In the genomic region with DNA sequence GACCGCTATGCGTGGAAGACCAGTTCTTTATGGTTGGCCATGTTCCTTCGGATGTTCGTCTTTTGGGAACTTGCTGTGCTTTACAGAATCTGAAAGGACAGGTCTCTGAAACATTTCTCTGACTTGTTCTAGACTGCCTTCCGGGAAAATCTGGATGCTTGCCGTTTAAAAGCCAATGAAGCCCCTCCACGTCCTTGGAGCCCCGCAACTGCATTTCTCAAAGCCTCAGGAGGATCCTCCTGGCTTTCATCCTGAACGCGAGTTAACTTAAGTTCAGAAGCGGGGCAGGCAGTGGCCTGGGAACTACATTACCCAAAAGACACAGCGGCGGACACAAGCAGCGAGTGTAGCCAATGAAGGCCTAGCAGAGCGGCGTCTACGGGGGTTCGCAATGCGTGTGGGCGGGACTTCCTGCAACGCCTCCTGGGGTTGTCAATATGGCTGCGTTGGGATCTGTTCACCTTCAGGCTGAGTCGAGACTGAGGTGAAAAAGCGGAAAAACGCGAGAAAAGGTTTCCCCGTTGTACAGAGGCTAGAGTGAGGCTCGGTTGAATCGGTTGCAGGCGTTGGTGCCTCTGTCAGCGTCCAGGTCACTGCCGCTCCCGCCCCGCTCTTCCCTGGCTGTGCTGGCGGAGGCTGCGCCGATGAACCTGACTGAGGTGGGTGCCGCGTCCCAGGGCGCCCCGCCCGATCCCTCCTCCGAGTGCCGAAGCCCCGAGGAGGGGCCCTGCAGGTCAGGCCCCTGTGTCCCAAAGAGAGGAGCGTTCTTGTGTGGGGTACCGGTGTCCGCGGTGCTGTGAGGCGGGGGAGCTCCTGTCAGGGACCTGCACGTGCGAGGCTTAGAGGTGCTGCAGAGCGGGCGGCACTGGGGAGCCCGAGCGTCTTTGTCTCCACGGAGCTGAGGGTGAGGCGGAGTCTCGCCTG, we compare ENCODE assay signal across 8 cellular contexts. TPM values are rescaled to one million over a fixed set of nuclear protein-coding genes. Genes with fewer than 3 reads are reported as not detected.
DNase-seq lines count a peak whose midpoint lies in the region; ATAC-seq and TF ChIP-seq lines count a peak whose summit lies in the region.

A gene (plus strand): TSS at position 414 of the 924 bp plus-strand sequence. CDS start 2,455 bp downstream, outside the sequence.

- TF ChIP-seq POLR2A in Peyer's patch (IDR thresholded peaks at IDR 0.05): no peak
- peak in 1 of 4 donors; percentile 14 for TF ChIP-seq POLR2A in esophagus squamous epithelium (IDR thresholded peaks at IDR 0.05)

- H3K4me1 ChIP-seq in Peyer's patch (peaks cover 0 to 10% (median 2%) of the 10 kb centered on the region in 4 donors), esophagus squamous epithelium (peaks cover 8 to 23% (median 10%) of the 10 kb centered on the region in 3 donors)

- H3K27ac ChIP-seq in KOPT-K1 (ENCODE audit: low read depth, low read length, poor library complexity, severe bottlenecking) (peak within 1 kb of the TSS; percentile 51), Peyer's patch (peak within 1 kb of the TSS; percentile 46 to 77 (median 55)), esophagus squamous epithelium (peak within 1 kb of the TSS; percentile 60 to 81 (median 74))

- H3K27me3 ChIP-seq in Peyer's patch (no peaks in the 10 kb centered on the region), esophagus squamous epithelium (no peaks in the 10 kb centered on the region)

- H3K4me3 ChIP-seq in Peyer's patch (peak within 1 kb of the TSS; percentile 81 to 96 (median 88)), esophagus squamous epithelium (peak within 1 kb of the TSS; percentile 60 to 88 (median 74))

- H3K36me3 ChIP-seq in KOPT-K1 (ENCODE audit: insufficient read depth, low read length) (peaks cover 20% of the 10 kb centered on the region), Peyer's patch (peaks cover 0 to 35% (median 0%) of the 10 kb centered on the region in 3 donors), esophagus squamous epithelium (peaks cover 6 to 37% (median 9%) of the 10 kb centered on the region in 3 donors)

- H3K9me3 ChIP-seq in KOPT-K1 (ENCODE audit: insufficient read depth, low read length, poor library complexity, severe bottlenecking) (no peaks in the 10 kb centered on the region), Peyer's patch (no peaks in the 10 kb centered on the region), esophagus squamous epithelium (peaks cover 0 to 15% (median 5%) of the 10 kb centered on the region in 3 donors)

- intact Hi-C loops in esophagus squamous epithelium (cut with DNase I): no loop called here

- peak; percentile 97 for ATAC-seq in GM21786 (IDR thresholded peaks at IDR 0.05; ENCODE audit: unreplicated experiment)

- TF ChIP-seq CTCF in Peyer's patch (IDR thresholded peaks at IDR 0.05) (no peak), esophagus squamous epithelium (IDR thresholded peaks at IDR 0.05) (no peak)

- 3 to 5% methylated on average over 17 to 24 of the region's 59 CpGs for WGBS in esophagus squamous epithelium, 2 donors

- peak; percentile 86 for DNase-seq in DMS79 treated with DMSO at 0.1 percent for 48 hours (lab: John Stamatoyannopoulos, UW)
- peak; percentile 94 to 98 (median 95) for DNase-seq in Peyer's patch
- DNase-seq in activated T-cell treated with anti-CD3 and anti-CD28 coated beads, Interleukin-2, amount 50 U/mL, for 48 hours: peak; percentile 87 to 91
- DNase-seq in esophagus squamous epithelium (lab: John Stamatoyannopoulos, UW): peak; percentile 72
- DNase-seq in myocyte (ENCODE audit: low read depth): peak; percentile 95
- DNase-seq in stimulated activated CD8-positive, alpha-beta memory T cell treated with anti-CD3 and anti-CD28 coated beads, Interleukin-7, amount 100 ng/mL, for 4 hours (ENCODE audit: low read depth in 2 of 2): peak; percentile 90 to 91

RNA-seq across cellular contexts. Expression of the gene that starts here (rescaled TPM):
- 10 to 100 TPM in 3 of 4 donors, 1 to 10 TPM in 1; 7.9 to 21.5 (median 14.6) TPM for total RNA-seq in Peyer's patch
- 10 to 100 TPM in 1 of 4 donors, 1 to 10 TPM in 3; 4.4 to 12.6 (median 6.2) TPM for total RNA-seq in esophagus squamous epithelium
- 5.2 and 9.8 TPM in 2 replicates for total RNA-seq in myocyte
- polyA plus RNA-seq in myocyte (2012): 3.3 TPM

Comparison
In these comparisons a context has a peak if more than half of its experiments do, and no peak if none do; other contexts are left out.
1. Peak in every context shown above with its lines: DNase-seq, ATAC-seq, H3K4me3 ChIP-seq and H3K27ac ChIP-seq.